Comparison of ENCODE assay signal across 18 cellular contexts in genomic region chr21:24275613-24276012, GRCh38.
"Had no signal": no experiment of that assay in that cellular context is flagged by ENCODE, and none has a peak within 500 bp of the region (broad histone marks: within the 10 kb centered on the region; RNA-seq: fewer than 3 reads in every experiment).

No MANE protein-coding gene starts in this region.

- ATAC-seq: Panc1, PC-3, SK-N-SH treated with all-trans-retinoic acid at 6 μM for 48 hours had no signal

- H3K9ac ChIP-seq: KMS-11 had no signal

- DNase-seq: Kasumi-1, MM.1S, NCI-H1092 treated with DMSO at 0.1 percent for 48 hours, NCI-H187, NCI-H2029, NCI-H2081 treated with DMSO at 0.1 percent for 48 hours, NCI-H2171, NCI-H226, NCI-H510A, NCI-H774, PC-3, SHP77 had no signal

- H3K27ac ChIP-seq: HL-60, KMS-11, RWPE1 had no signal

- FAIRE-seq: HTR-8/SVneo had no signal

- H3K4me2 ChIP-seq: KMS-11 had no signal
